Comparison of ENCODE assay signal across 22 cellular contexts in genomic region chr9:133921866-133922265, GRCh38.
"Had no signal": no experiment of that assay in that cellular context is flagged by ENCODE, and none has a peak within 500 bp of the region (broad histone marks: within the 10 kb centered on the region; RNA-seq: fewer than 3 reads in every experiment).

No MANE protein-coding gene starts in this region.

- DNase-seq: Karpas-422, KG1, MG63, NCI-H1092 treated with DMSO at 0.1 percent for 48 hours, NCI-H1436, NCI-H187, NCI-H2029, NCI-H2081 treated with DMSO at 0.1 percent for 48 hours, NCI-H2171, NCI-H226, NCI-H446, NCI-H510A, NCI-H524 treated with DMSO at 0.1 percent for 48 hours, NCI-H69, NCI-H774, PC-3, SIG-M5 had no signal

- H3K27ac ChIP-seq: HL-60, SJSA1, SK-N-MC had no signal

- H3K9me3 ChIP-seq: MG63, SJSA1 had no signal

- ATAC-seq: Panc1, PC-3, Right ventricle myocardium inferior had no signal

- H3K4me3 ChIP-seq: MG63, SJSA1, SK-N-MC had no signal

- H3K27me3 ChIP-seq: MG63, SJSA1 had no signal
